Comparison of ENCODE assay signal across 17 cellular contexts in the genomic region with DNA sequence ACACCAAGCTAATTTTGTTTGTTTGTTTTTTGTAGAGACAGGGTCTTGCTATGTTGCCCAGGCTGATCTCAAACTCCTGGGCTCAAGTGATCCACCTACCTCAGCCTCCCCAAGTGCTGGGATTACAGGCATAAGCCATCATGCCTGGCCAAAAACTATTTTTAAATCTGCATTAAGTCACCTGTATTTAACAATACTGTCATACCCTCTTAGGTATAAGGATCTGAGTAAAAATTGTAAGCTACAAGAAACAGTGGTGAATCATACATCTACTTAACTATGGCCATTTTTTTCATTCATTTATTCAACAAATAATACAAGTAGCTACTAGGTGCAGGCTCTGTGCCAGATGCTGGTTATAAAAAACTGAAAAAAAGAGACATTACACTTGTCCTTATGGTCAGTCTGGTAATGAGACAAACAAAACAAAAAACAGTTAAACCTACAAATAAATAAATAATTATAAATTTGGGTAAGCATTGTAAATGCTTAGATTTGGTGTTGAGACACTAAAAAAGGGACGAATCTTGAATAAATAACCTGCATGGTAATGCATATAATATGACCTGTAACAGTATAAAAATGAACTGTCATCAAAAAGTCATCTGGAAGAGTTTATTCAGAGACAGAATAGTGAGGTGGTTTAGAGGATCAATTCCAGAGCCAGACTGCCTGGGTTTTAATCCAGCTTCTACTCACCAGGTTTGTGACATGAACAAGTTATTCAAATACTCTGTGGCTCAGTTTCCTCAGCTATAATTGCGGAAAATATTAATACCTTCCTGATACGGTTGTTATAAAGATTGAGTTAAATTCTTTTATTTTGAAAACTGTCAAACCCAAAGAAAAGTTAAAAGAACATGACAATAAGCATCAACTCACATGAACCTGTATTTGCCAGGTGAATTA.
"Had no signal": no experiment of that assay in that cellular context is flagged by ENCODE, and none has a peak within 500 bp of the region (broad histone marks: within the 10 kb centered on the region; RNA-seq: fewer than 3 reads in every experiment).

No MANE protein-coding gene starts in this region.

- H3K9me3 Mint-ChIP-seq: activated B cell treated with CpG ODN at 0.5 μM for 24 hours; activated CD4-positive, alpha-beta memory T cell treated with anti-CD3 and anti-CD28 coated beads for 36 hours; activated naive CD4-positive, alpha-beta T cell treated with anti-CD3 and anti-CD28 coated beads, Interleukin-2, amount 10 ng/mL, durations not matched to agents 7 days and 5 days; activated naive CD8-positive, alpha-beta T cell treated with anti-CD3 and anti-CD28 coated beads, Interleukin-2, amount 50 U/mL, for 24 hours; brain; T-cell had no signal

- H3K27ac ChIP-seq: PC-9, RWPE1 had no signal

- DNase-seq: activated CD4-positive, CD25-positive, alpha-beta regulatory T cell treated with anti-CD3 and anti-CD28 coated beads, Interleukin-2, amount 50 U/mL, for 72 hours; activated effector memory CD4-positive, alpha-beta T cell treated with Interleukin-2 at 50 U/mL for 16 hours; NCI-H1092; NCI-H1436 treated with DMSO at 0.1 percent for 48 hours; NCI-H524 treated with DMSO at 0.1 percent for 48 hours; SIG-M5 had no signal

- H3K27ac Mint-ChIP-seq: activated B cell treated with CpG ODN at 0.5 μM for 24 hours; activated CD4-positive, alpha-beta memory T cell treated with anti-CD3 and anti-CD28 coated beads for 36 hours; activated CD8-positive, alpha-beta memory T cell treated with anti-CD3 and anti-CD28 coated beads, Interleukin-2, amount 10 ng/mL, durations not matched to agents 7 days and 5 days; activated naive CD4-positive, alpha-beta T cell treated with anti-CD3 and anti-CD28 coated beads, Interleukin-2, amount 10 ng/mL, durations not matched to agents 7 days and 5 days; activated naive CD8-positive, alpha-beta T cell; activated naive CD8-positive, alpha-beta T cell treated with anti-CD3 and anti-CD28 coated beads, Interleukin-2, amount 50 U/mL, for 24 hours; brain; T-cell; T-helper 17 cell had no signal

- H3K36me3 Mint-ChIP-seq: activated CD4-positive, alpha-beta memory T cell treated with anti-CD3 and anti-CD28 coated beads for 36 hours; activated CD8-positive, alpha-beta memory T cell treated with anti-CD3 and anti-CD28 coated beads, Interleukin-2, amount 10 ng/mL, durations not matched to agents 7 days and 5 days; activated naive CD8-positive, alpha-beta T cell; T-cell had no signal

- H3K4me1 Mint-ChIP-seq: activated B cell treated with CpG ODN at 0.5 μM for 24 hours; activated CD8-positive, alpha-beta memory T cell treated with anti-CD3 and anti-CD28 coated beads, Interleukin-2, amount 10 ng/mL, durations not matched to agents 7 days and 5 days; activated naive CD4-positive, alpha-beta T cell treated with anti-CD3 and anti-CD28 coated beads, Interleukin-2, amount 10 ng/mL, durations not matched to agents 7 days and 5 days; activated naive CD8-positive, alpha-beta T cell treated with anti-CD3 and anti-CD28 coated beads, Interleukin-2, amount 50 U/mL, for 24 hours; brain; T-cell had no signal

- H3K27me3 Mint-ChIP-seq: activated B cell treated with CpG ODN at 0.5 μM for 24 hours; activated CD4-positive, alpha-beta memory T cell treated with anti-CD3 and anti-CD28 coated beads for 36 hours; activated CD8-positive, alpha-beta memory T cell treated with anti-CD3 and anti-CD28 coated beads, Interleukin-2, amount 10 ng/mL, durations not matched to agents 7 days and 5 days; activated naive CD4-positive, alpha-beta T cell treated with anti-CD3 and anti-CD28 coated beads, Interleukin-2, amount 10 ng/mL, durations not matched to agents 7 days and 5 days; activated naive CD8-positive, alpha-beta T cell; activated naive CD8-positive, alpha-beta T cell treated with anti-CD3 and anti-CD28 coated beads, Interleukin-2, amount 50 U/mL, for 24 hours; brain; T-cell; T-helper 17 cell had no signal

- H3K4me3 Mint-ChIP-seq: activated B cell treated with CpG ODN at 0.5 μM for 24 hours; activated CD4-positive, alpha-beta memory T cell treated with anti-CD3 and anti-CD28 coated beads for 36 hours; activated CD8-positive, alpha-beta memory T cell treated with anti-CD3 and anti-CD28 coated beads, Interleukin-2, amount 10 ng/mL, durations not matched to agents 7 days and 5 days; activated naive CD4-positive, alpha-beta T cell treated with anti-CD3 and anti-CD28 coated beads, Interleukin-2, amount 10 ng/mL, durations not matched to agents 7 days and 5 days; activated naive CD8-positive, alpha-beta T cell; activated naive CD8-positive, alpha-beta T cell treated with anti-CD3 and anti-CD28 coated beads, Interleukin-2, amount 50 U/mL, for 24 hours; brain; T-cell; T-helper 17 cell had no signal

- H3K4me3 ChIP-seq: PC-9 had no signal
